19 cellular contexts compared by ENCODE assay signal in genomic region chr1:184260382-184260781, GRCh38.
A peak's percentile ranks its signal among the peaks of the same experiment; 100 is the strongest.
DNase-seq lines count a peak whose midpoint lies in the region; ATAC-seq and TF ChIP-seq lines count a peak whose summit lies in the region.
"Had no signal": no experiment of that assay in that cellular context is flagged by ENCODE, and none has a peak within 500 bp of the region (broad histone marks: within the 10 kb centered on the region; RNA-seq: fewer than 3 reads in every experiment).

No MANE protein-coding gene starts in this region.

- in situ Hi-C loops in astrocyte of the spinal cord (cut with HindIII; ENCODE audit: low sequenced_read_pairs), result no loop called here

- H3K4me1 Mint-ChIP-seq in HFFc6 (ENCODE audit: low read depth), result peaks cover 11% of the 10 kb centered on the region
- no peaks in the 10 kb centered on the region for H3K4me1 Mint-ChIP-seq in activated naive CD4-positive, alpha-beta T cell treated with anti-CD3 and anti-CD28 coated beads, Interleukin-2, amount 10 ng/mL, durations not matched to agents 7 days and 5 days
- no peaks in the 10 kb centered on the region for H3K4me1 Mint-ChIP-seq in activated T-cell treated with anti-CD3 and anti-CD28 coated beads, Interleukin-2, amount 50 U/mL, for 4 hours (ENCODE audit: low read depth)
- H3K4me1 Mint-ChIP-seq: naive thymus-derived CD4-positive, alpha-beta T cell had no signal

- ATAC-seq in activated T-cell treated with anti-CD3 and anti-CD28 coated beads, Interleukin-2, amount 50 U/mL, for 4 hours, result no peak
- ATAC-seq: HCT116; naive thymus-derived CD4-positive, alpha-beta T cell had no signal

- DNase-seq in 8988T, result peak; percentile 15
- peak; percentile 74 for DNase-seq in HFFc6
- peak; percentile 60 for DNase-seq in astrocyte of the spinal cord (ENCODE audit: low read depth, low spot score)
- DNase-seq in glomerular visceral epithelial cell (ENCODE audit: extremely low spot score), result peak; percentile 53
- no peak for DNase-seq in germinal center (ENCODE audit: low spot score)
- DNase-seq in NCI-H446 treated with DMSO at 0.1 percent for 48 hours (lab: John Stamatoyannopoulos, UW), result no peak
- no peak for DNase-seq in activated naive CD4-positive, alpha-beta T cell treated with anti-CD3 and anti-CD28 coated beads, Interleukin-2, amount 10 ng/mL, durations not matched to agents 7 days and 5 days
- DNase-seq in activated T-cell treated with anti-CD3 and anti-CD28 coated beads, Interleukin-2, amount 50 U/mL, for 4 hours, result no peak
- DNase-seq: activated CD4-positive, CD25-positive, alpha-beta regulatory T cell; activated naive CD4-positive, alpha-beta T cell treated with anti-CD3 and anti-CD28 coated beads, Interleukin-2, amount 50 U/mL, for 16 hours; central memory CD4-positive, alpha-beta T cell; COR-L47; Kasumi-1; naive thymus-derived CD4-positive, alpha-beta T cell; NCI-H1930; Peyer's patch; T-helper 1 cell; transverse colon had no signal

- no peak overlapping the region for H3K4me3 Mint-ChIP-seq in HFFc6
- no peak overlapping the region for H3K4me3 Mint-ChIP-seq in activated naive CD4-positive, alpha-beta T cell treated with anti-CD3 and anti-CD28 coated beads, Interleukin-2, amount 10 ng/mL, durations not matched to agents 7 days and 5 days
- H3K4me3 Mint-ChIP-seq in activated T-cell treated with anti-CD3 and anti-CD28 coated beads, Interleukin-2, amount 50 U/mL, for 4 hours, result no peak overlapping the region
- H3K4me3 Mint-ChIP-seq: naive thymus-derived CD4-positive, alpha-beta T cell had no signal

- H3K27me3 Mint-ChIP-seq in HFFc6 (ENCODE audit: insufficient read depth), result peaks cover 15% of the 10 kb centered on the region
- no peaks in the 10 kb centered on the region for H3K27me3 Mint-ChIP-seq in activated naive CD4-positive, alpha-beta T cell treated with anti-CD3 and anti-CD28 coated beads, Interleukin-2, amount 10 ng/mL, durations not matched to agents 7 days and 5 days
- H3K27me3 Mint-ChIP-seq in activated T-cell treated with anti-CD3 and anti-CD28 coated beads, Interleukin-2, amount 50 U/mL, for 4 hours (ENCODE audit: low read depth), result peaks cover 22% of the 10 kb centered on the region

- H3K9me3 Mint-ChIP-seq in HFFc6, result no peaks in the 10 kb centered on the region
- no peaks in the 10 kb centered on the region for H3K9me3 Mint-ChIP-seq in activated naive CD4-positive, alpha-beta T cell treated with anti-CD3 and anti-CD28 coated beads, Interleukin-2, amount 10 ng/mL, durations not matched to agents 7 days and 5 days
- no peaks in the 10 kb centered on the region for H3K9me3 Mint-ChIP-seq in activated T-cell treated with anti-CD3 and anti-CD28 coated beads, Interleukin-2, amount 50 U/mL, for 4 hours

- CTCF ChIA-PET in activated naive CD4-positive, alpha-beta T cell treated with anti-CD3 and anti-CD28 coated beads, Interleukin-2, amount 10 ng/mL, durations not matched to agents 7 days and 5 days (lab: Charles Lee), result no interaction called here

- H3K27ac Mint-ChIP-seq in HFFc6, result no peak overlapping the region; the same call in 1 of the 2 replicates
- no peak overlapping the region for H3K27ac Mint-ChIP-seq in activated naive CD4-positive, alpha-beta T cell treated with anti-CD3 and anti-CD28 coated beads, Interleukin-2, amount 10 ng/mL, durations not matched to agents 7 days and 5 days
- H3K27ac Mint-ChIP-seq: naive thymus-derived CD4-positive, alpha-beta T cell had no signal

- TF ChIP-seq CTCF in HFFc6 (IDR thresholded peaks at IDR 0.05) (no peak), astrocyte of the spinal cord (IDR thresholded peaks at IDR 0.05; ENCODE audit: low read depth, low read length) (no peak)

- no peak overlapping the region for H3K4me3 ChIP-seq in astrocyte of the spinal cord (ENCODE audit: low read depth, low read length)
- H3K4me3 ChIP-seq: Peyer's patch, transverse colon had no signal

- H3K36me3 Mint-ChIP-seq in HFFc6 (ENCODE audit: low read depth), result no peaks in the 10 kb centered on the region
- H3K36me3 Mint-ChIP-seq in activated naive CD4-positive, alpha-beta T cell treated with anti-CD3 and anti-CD28 coated beads, Interleukin-2, amount 10 ng/mL, durations not matched to agents 7 days and 5 days, result no peaks in the 10 kb centered on the region
- no peaks in the 10 kb centered on the region for H3K36me3 Mint-ChIP-seq in activated T-cell treated with anti-CD3 and anti-CD28 coated beads, Interleukin-2, amount 50 U/mL, for 4 hours (ENCODE audit: insufficient read depth)
- H3K36me3 Mint-ChIP-seq: naive thymus-derived CD4-positive, alpha-beta T cell had no signal

Comparison
In these comparisons a context has a peak if more than half of its experiments do, and no peak if none do; other contexts are left out.
1. DNase-seq: peak in 8988T (single experiment), HFFc6 (single experiment), astrocyte of the spinal cord (single experiment) and glomerular visceral epithelial cell (single experiment); none in germinal center (single experiment), NCI-H446 treated with DMSO at 0.1 percent for 48 hours (single experiment), activated naive CD4-positive, alpha-beta T cell treated with anti-CD3 and anti-CD28 coated beads, Interleukin-2, amount 10 ng/mL, durations not matched to agents 7 days and 5 days (single experiment) and activated T-cell treated with anti-CD3 and anti-CD28 coated beads, Interleukin-2, amount 50 U/mL, for 4 hours (single experiment).